ENCODE assay signal across 20 cellular contexts in the genomic region with DNA sequence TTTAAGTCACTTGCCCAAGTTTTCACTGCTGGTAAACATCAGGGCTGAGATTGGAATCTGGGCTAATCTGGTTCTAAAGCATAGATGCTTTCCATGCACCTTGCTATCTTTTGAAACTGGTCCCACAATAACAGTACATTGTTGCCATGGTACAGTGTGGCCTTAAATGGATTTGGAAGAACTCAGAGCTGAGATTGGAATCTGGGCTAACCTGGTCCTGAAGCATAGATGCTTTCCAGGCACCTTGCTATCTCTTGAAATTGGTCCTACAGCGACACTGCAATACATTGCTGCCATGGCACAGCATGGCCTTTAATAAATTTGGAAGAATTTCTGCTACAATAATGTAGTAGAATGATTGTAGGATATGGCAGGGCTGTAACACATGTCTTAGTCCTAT. TPM values are rescaled to one million over a fixed set of nuclear protein-coding genes. Genes with fewer than 3 reads are reported as not detected.
DNase-seq lines count a peak whose midpoint lies in the region; ATAC-seq, FAIRE-seq and TF ChIP-seq lines count a peak whose summit lies in the region.
"Had no signal": no experiment of that assay in that cellular context is flagged by ENCODE, and none has a peak within 500 bp of the region (broad histone marks: within the 10 kb centered on the region; RNA-seq: fewer than 3 reads in every experiment).

No MANE protein-coding gene starts in this region.

- CTCF ChIA-PET in activated CD8-positive, alpha-beta T cell treated with anti-CD3 and anti-CD28 coated beads for 36 hours (lab: Charles Lee): interaction anchor here (0.7 to 1.4 kb wide), 5 partner anchors 11 to 253 kb away, joined by 3 to 10 read pairs (median 4); no protein-coding TSS in a partner anchor
- CTCF ChIA-PET in naive thymus-derived CD4-positive, alpha-beta T cell (lab: Charles Lee): interaction anchor here (0.9 to 1.2 kb wide), 2 partner anchors 34 to 103 kb away, joined by 3 to 4 read pairs; no protein-coding TSS in a partner anchor

- no peak for DNase-seq in T-helper 2 cell treated with Interferon-gamma antibody and Interleukin-4, amounts not matched to agents 5 μg/mL and 100 μg/mL, for 36 hours (ENCODE audit: low spot score)
- no peak for DNase-seq in T-helper 2 cell
- no peak for DNase-seq in GM12891 (ENCODE audit: insufficient read length, low spot score)
- DNase-seq in activated CD8-positive, alpha-beta T cell treated with anti-CD3 and anti-CD28 coated beads for 36 hours: no peak
- DNase-seq in naive thymus-derived CD4-positive, alpha-beta T cell: no peak
- no peak for DNase-seq in DMS153 (lab: John Stamatoyannopoulos, UW)
- no peak for DNase-seq in G401 (ENCODE audit: low spot score)
- DNase-seq: activated effector memory CD4-positive, alpha-beta T cell treated with anti-CD3 and anti-CD28 coated beads, Interleukin-2, amount 50 U/mL, for 16 hours; body of pancreas; colonic mucosa; hippocampal formation; Peyer's patch had no signal

- no peaks in the 10 kb centered on the region for H3K9me3 ChIP-seq in naive thymus-derived CD4-positive, alpha-beta T cell (ENCODE audit: control insufficient read depth in 2 of 3, low read length in 3 of 3)
- H3K9me3 ChIP-seq: body of pancreas, colonic mucosa, Peyer's patch had no signal

- peaks cover 48% of the 10 kb centered on the region for H3K36me3 Mint-ChIP-seq in T-helper 2 cell treated with Interferon-gamma antibody and Interleukin-4, amounts not matched to agents 5 μg/mL and 100 μg/mL, for 36 hours (ENCODE audit: low read depth)
- H3K36me3 Mint-ChIP-seq in activated CD8-positive, alpha-beta T cell treated with anti-CD3 and anti-CD28 coated beads for 36 hours (ENCODE audit: low read depth): peaks cover 16% of the 10 kb centered on the region
- peaks cover 0 to 44% (median 31%) of the 10 kb centered on the region in 5 donors for H3K36me3 Mint-ChIP-seq in naive thymus-derived CD4-positive, alpha-beta T cell

- peaks cover 0 to 27% of the 10 kb centered on the region in 2 donors for H3K4me1 ChIP-seq in naive thymus-derived CD4-positive, alpha-beta T cell (ENCODE audit: control insufficient read depth in 2 of 2, insufficient read depth in 2 of 2, low read length in 2 of 2)
- H3K4me1 ChIP-seq: body of pancreas, colonic mucosa, Peyer's patch had no signal

- peaks cover 45% of the 10 kb centered on the region for H3K4me1 Mint-ChIP-seq in T-helper 2 cell treated with Interferon-gamma antibody and Interleukin-4, amounts not matched to agents 5 μg/mL and 100 μg/mL, for 36 hours (ENCODE audit: low read depth)
- peaks cover 53% of the 10 kb centered on the region for H3K4me1 Mint-ChIP-seq in activated CD8-positive, alpha-beta T cell treated with anti-CD3 and anti-CD28 coated beads for 36 hours (ENCODE audit: low read depth)
- H3K4me1 Mint-ChIP-seq in naive thymus-derived CD4-positive, alpha-beta T cell: peaks cover 27 to 71% (median 61%) of the 10 kb centered on the region in 7 donors
- H3K4me1 Mint-ChIP-seq: nephron had no signal

- intact Hi-C loops in activated CD8-positive, alpha-beta T cell treated with anti-CD3 and anti-CD28 coated beads for 36 hours (cut with micrococcal nuclease): no loop called here
- intact Hi-C loops in naive thymus-derived CD4-positive, alpha-beta T cell (cut with micrococcal nuclease): loop anchor here in 1 of 2 donors (1.0 kb wide), 1 partner anchor 23 kb away; no protein-coding TSS in a partner anchor

- peak overlapping the region; percentile 70 for H3K27ac ChIP-seq in naive thymus-derived CD4-positive, alpha-beta T cell (ENCODE audit: low read depth, low read length)
- H3K27ac ChIP-seq: body of pancreas, colonic mucosa, Peyer's patch, SK-N-MC had no signal

- no peak for TF ChIP-seq CTCF in activated CD8-positive, alpha-beta T cell treated with anti-CD3 and anti-CD28 coated beads for 36 hours (IDR thresholded peaks at IDR 0.05)

- no peaks in the 10 kb centered on the region for H3K27me3 Mint-ChIP-seq in T-helper 2 cell treated with Interferon-gamma antibody and Interleukin-4, amounts not matched to agents 5 μg/mL and 100 μg/mL, for 36 hours (ENCODE audit: low read depth)
- no peaks in the 10 kb centered on the region for H3K27me3 Mint-ChIP-seq in activated CD8-positive, alpha-beta T cell treated with anti-CD3 and anti-CD28 coated beads for 36 hours
- no peaks in the 10 kb centered on the region for H3K27me3 Mint-ChIP-seq in naive thymus-derived CD4-positive, alpha-beta T cell

- POLR2A ChIA-PET in activated CD8-positive, alpha-beta T cell treated with anti-CD3 and anti-CD28 coated beads for 36 hours (lab: Charles Lee): interaction anchor here (0.9 to 1.3 kb wide), 3 partner anchors 20 to 106 kb away, joined by 3 to 4 read pairs (median 3); partner anchors contain the start of gene DAPP1
- POLR2A ChIA-PET in naive thymus-derived CD4-positive, alpha-beta T cell (lab: Charles Lee): interaction anchor here (1.0 to 4.5 kb wide), 8 partner anchors 28 to 282 kb away, joined by 3 to 35 read pairs (median 4); partner anchors contain the start of genes DAPP1, DNAJB14 and LAMTOR3

- TF ChIP-seq POLR2A in GM12891 (IDR thresholded peaks at IDR 0.05; ENCODE audit: low read depth, low read length): no peak

- in situ Hi-C loops in G401 (cut with HindIII; ENCODE audit: low sequenced_read_pairs): no loop called here

- ATAC-seq in activated CD8-positive, alpha-beta T cell treated with anti-CD3 and anti-CD28 coated beads for 36 hours: no peak
- no peak for ATAC-seq in naive thymus-derived CD4-positive, alpha-beta T cell
- no peak for ATAC-seq in HG03521 (IDR thresholded peaks at IDR 0.05; ENCODE audit: unreplicated experiment)
- ATAC-seq: body of pancreas had no signal

- peak overlapping the region; percentile 83 for H3K27ac Mint-ChIP-seq in T-helper 2 cell treated with Interferon-gamma antibody and Interleukin-4, amounts not matched to agents 5 μg/mL and 100 μg/mL, for 36 hours
- peak overlapping the region; percentile 90 for H3K27ac Mint-ChIP-seq in activated CD8-positive, alpha-beta T cell treated with anti-CD3 and anti-CD28 coated beads for 36 hours
- H3K27ac Mint-ChIP-seq in naive thymus-derived CD4-positive, alpha-beta T cell: peak overlapping the region; percentile 86 to 98 (median 94)

- H3K4me3 Mint-ChIP-seq in T-helper 2 cell treated with Interferon-gamma antibody and Interleukin-4, amounts not matched to agents 5 μg/mL and 100 μg/mL, for 36 hours: no peak overlapping the region
- H3K4me3 Mint-ChIP-seq in activated CD8-positive, alpha-beta T cell treated with anti-CD3 and anti-CD28 coated beads for 36 hours: no peak overlapping the region
- H3K4me3 Mint-ChIP-seq in naive thymus-derived CD4-positive, alpha-beta T cell: peak overlapping the region in 9 of 10 donors; percentile 1 to 82 (median 65)
- H3K4me3 Mint-ChIP-seq: nephron had no signal

- no peaks in the 10 kb centered on the region for H3K9me3 Mint-ChIP-seq in T-helper 2 cell treated with Interferon-gamma antibody and Interleukin-4, amounts not matched to agents 5 μg/mL and 100 μg/mL, for 36 hours
- no peaks in the 10 kb centered on the region for H3K9me3 Mint-ChIP-seq in activated CD8-positive, alpha-beta T cell treated with anti-CD3 and anti-CD28 coated beads for 36 hours
- no peaks in the 10 kb centered on the region for H3K9me3 Mint-ChIP-seq in naive thymus-derived CD4-positive, alpha-beta T cell
- H3K9me3 Mint-ChIP-seq: nephron had no signal

- H3K4me3 ChIP-seq in naive thymus-derived CD4-positive, alpha-beta T cell (ENCODE audit: low read length): no peak overlapping the region
- H3K4me3 ChIP-seq: body of pancreas, colonic mucosa, Peyer's patch, SK-N-MC had no signal

- H3K36me3 ChIP-seq in naive thymus-derived CD4-positive, alpha-beta T cell (ENCODE audit: control insufficient read depth in 2 of 3, insufficient read depth in 3 of 3, low read length in 3 of 3): no peaks in the 10 kb centered on the region
- H3K36me3 ChIP-seq: colonic mucosa, Peyer's patch had no signal

- peak; percentile 13 for FAIRE-seq in GM12891 (lab: Jason Lieb, UNC)

- H3K27me3 ChIP-seq in naive thymus-derived CD4-positive, alpha-beta T cell (ENCODE audit: control insufficient read depth in 2 of 2, insufficient read depth in 2 of 2, low read length in 2 of 2): no peaks in the 10 kb centered on the region
- H3K27me3 ChIP-seq: body of pancreas, colonic mucosa, Peyer's patch had no signal

TF ChIP-seq in GM12891, 5 proteins besides CTCF, POLR2A, EP300 and RAD21:
- TF ChIP-seq POLR2AphosphoS5 (IDR thresholded peaks at IDR 0.05; ENCODE audit: low read depth, low read length): no peak
- TF ChIP-seq POU2F2 (IDR thresholded peaks at IDR 0.05; ENCODE audit: low read depth, low read length): no peak
- no peak for TF ChIP-seq SPI1 (IDR thresholded peaks at IDR 0.05; ENCODE audit: low read depth, low read length)
- TF ChIP-seq PAX5 (IDR thresholded peaks at IDR 0.05; ENCODE audit: insufficient read depth, low read length, severe bottlenecking): no peak
- no peak for TF ChIP-seq TAF1 (IDR thresholded peaks at IDR 0.05; ENCODE audit: low read depth, low read length)

RNA-seq across cellular contexts. Expression of gene DAPP1, which starts 28.6 kb away (rescaled TPM):
- 29.4 TPM for polyA plus RNA-seq in GM12891 (2012; ENCODE audit: low read depth, missing spikeins)
- 10 to 100 TPM; 11.7 to 12.3 TPM for total RNA-seq in activated CD8-positive, alpha-beta T cell treated with anti-CD3 and anti-CD28 coated beads for 36 hours
- 10 to 100 TPM; 10.9 to 49.6 (median 20.7) TPM for total RNA-seq in naive thymus-derived CD4-positive, alpha-beta T cell
- 10 to 100 TPM; 17.7 to 23.2 TPM for polyA plus RNA-seq in naive thymus-derived CD4-positive, alpha-beta T cell
- total RNA-seq in G401 (2014; rRNA removed; shearing (Covaris generic)): not detected in 2 replicates
- total RNA-seq: A172, H4, lung microvascular endothelial cell, pulmonary artery endothelial cell had no signal
- polyA plus RNA-seq: BJ had no signal

RNA-seq across cellular contexts. Expression of gene LAMTOR3, which starts 49.0 kb away (rescaled TPM):
- polyA plus RNA-seq in GM12891 (2012; ENCODE audit: low read depth, missing spikeins): 27.1 TPM
- 10 to 100 TPM; 23.2 to 23.5 TPM for total RNA-seq in activated CD8-positive, alpha-beta T cell treated with anti-CD3 and anti-CD28 coated beads for 36 hours
- total RNA-seq in naive thymus-derived CD4-positive, alpha-beta T cell: 10 to 100 TPM; 20.1 to 32.6 (median 27.4) TPM
- polyA plus RNA-seq in naive thymus-derived CD4-positive, alpha-beta T cell: 10 to 100 TPM; 36.5 to 37.0 TPM
- total RNA-seq in G401 (2014; rRNA removed; shearing (Covaris generic)): 53.4 and 56.5 TPM in 2 replicates

Comparison
In these comparisons a context has a peak if more than half of its experiments do, and no peak if none do; other contexts are left out.
1. H3K4me3 Mint-ChIP-seq: peak in naive thymus-derived CD4-positive, alpha-beta T cell (9 of 10); none in T-helper 2 cell treated with Interferon-gamma antibody and Interleukin-4, amounts not matched to agents 5 μg/mL and 100 μg/mL, for 36 hours (single experiment) and activated CD8-positive, alpha-beta T cell treated with anti-CD3 and anti-CD28 coated beads for 36 hours (single experiment).
2. RNA of gene DAPP1, which starts 28.6 kb away (total RNA-seq): 10.9 to 49.6 TPM in naive thymus-derived CD4-positive, alpha-beta T cell and 11.7 to 12.3 TPM in activated CD8-positive, alpha-beta T cell treated with anti-CD3 and anti-CD28 coated beads for 36 hours; not detected in G401; every median in the first group is over 10 times any median in the second.
3. Peak in every context shown above with its lines, with median percentiles within 50 percentile points of each other: H3K27ac Mint-ChIP-seq.